ENCODE assay signal across 2 cellular contexts in the genomic region with DNA sequence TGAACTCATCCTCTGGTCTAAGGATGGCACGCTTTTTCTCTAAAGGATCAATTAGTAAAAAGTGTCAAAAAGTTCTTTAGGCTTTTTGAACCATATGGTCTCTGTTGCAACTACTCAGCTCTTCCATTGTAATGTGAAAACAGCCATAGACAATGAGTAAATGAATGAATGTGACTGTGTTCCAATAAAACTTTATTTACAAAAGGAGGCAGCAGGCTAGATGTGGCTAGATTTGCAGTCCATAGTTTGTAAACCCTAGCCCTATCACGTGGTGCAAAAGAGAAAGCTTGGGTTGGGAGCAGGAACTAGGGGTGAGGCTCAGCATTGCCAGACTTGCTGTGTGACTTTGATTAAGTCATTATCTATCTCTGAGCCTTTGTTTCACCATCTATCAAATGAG.
TF ChIP-seq lines count a peak whose summit lies in the region.

No MANE protein-coding gene starts in this region.

TF ChIP-seq in GM23338, 12 proteins besides CTCF, POLR2A, EP300 and RAD21 (continues in another document):
- TF ChIP-seq POLR2AphosphoS5 (IDR thresholded peaks at IDR 0.05; ENCODE audit: low read depth) (no peak), JUNB (IDR thresholded peaks at IDR 0.05; ENCODE audit: unreplicated experiment) (no peak), REST (IDR thresholded peaks at IDR 0.05; ENCODE audit: unreplicated experiment) (no peak), EZH2 (IDR thresholded peaks at IDR 0.05; ENCODE audit: low read depth, unreplicated experiment) (no peak), ZNF114 (CRISPR knock-in tag; IDR thresholded peaks at IDR 0.05) (no peak), EZH2phosphoT487 (IDR thresholded peaks at IDR 0.05; ENCODE audit: unreplicated experiment) (no peak), STAT1 (IDR thresholded peaks at IDR 0.05; ENCODE audit: unreplicated experiment) (no peak), ZNF331 (CRISPR knock-in tag; IDR thresholded peaks at IDR 0.05; ENCODE audit: low read depth) (no peak), CREB1 (CRISPR knock-in tag; IDR thresholded peaks at IDR 0.05; ENCODE audit: low read depth) (no peak), NANOG (IDR thresholded peaks at IDR 0.05; ENCODE audit: borderline replicate concordance) (no peak)
- TF ChIP-seq, protein P1, sequence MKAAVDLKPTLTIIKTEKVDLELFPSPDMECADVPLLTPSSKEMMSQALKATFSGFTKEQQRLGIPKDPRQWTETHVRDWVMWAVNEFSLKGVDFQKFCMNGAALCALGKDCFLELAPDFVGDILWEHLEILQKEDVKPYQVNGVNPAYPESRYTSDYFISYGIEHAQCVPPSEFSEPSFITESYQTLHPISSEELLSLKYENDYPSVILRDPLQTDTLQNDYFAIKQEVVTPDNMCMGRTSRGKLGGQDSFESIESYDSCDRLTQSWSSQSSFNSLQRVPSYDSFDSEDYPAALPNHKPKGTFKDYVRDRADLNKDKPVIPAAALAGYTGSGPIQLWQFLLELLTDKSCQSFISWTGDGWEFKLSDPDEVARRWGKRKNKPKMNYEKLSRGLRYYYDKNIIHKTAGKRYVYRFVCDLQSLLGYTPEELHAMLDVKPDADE (IDR thresholded peaks at IDR 0.05): no peak

TF ChIP-seq in GM12878, 131 proteins besides CTCF, POLR2A, EP300 and RAD21:
- no peak for TF ChIP-seq SREBF1 (IDR thresholded peaks at IDR 0.05; ENCODE audit: low read length)
- peak; percentile 66 for TF ChIP-seq ZBTB40 (IDR thresholded peaks at IDR 0.05; ENCODE audit: borderline replicate concordance)
